ENCODE assay signal across 17 cellular contexts in genomic region chr4:77035153-77035552, GRCh38.
"Had no signal": no experiment of that assay in that cellular context is flagged by ENCODE, and none has a peak within 500 bp of the region (broad histone marks: within the 10 kb centered on the region; RNA-seq: fewer than 3 reads in every experiment).

No MANE protein-coding gene starts in this region.

- ATAC-seq: activated CD8-positive, alpha-beta memory T cell treated with anti-CD3 and anti-CD28 coated beads, Interleukin-2, amount 10 ng/mL, durations not matched to agents 7 days and 5 days; natural killer cell treated with Interleukin-12 subunit alpha and Interleukin-12 subunit beta and Interleukin-15 and Interleukin-18, amount 100 ng/mL, for 72 hours; stimulated activated naive CD8-positive, alpha-beta T cell treated with anti-CD3 and anti-CD28 coated beads, Interleukin-15, Interleukin-2, amounts not matched to agents 100 U/mL and 50 U/mL, for 24 hours; T-cell had no signal

- DNase-seq: activated CD4-positive, alpha-beta memory T cell treated with anti-CD3 and anti-CD28 coated beads, Interleukin-2, amount 10 ng/mL, durations not matched to agents 7 days and 5 days; activated CD4-positive, alpha-beta T cell treated with anti-CD3 and anti-CD28 coated beads for 48 hours; activated CD4-positive, CD25-positive, alpha-beta regulatory T cell; activated CD8-positive, alpha-beta memory T cell treated with anti-CD3 and anti-CD28 coated beads, Interleukin-2, amount 10 ng/mL, durations not matched to agents 7 days and 5 days; activated naive CD8-positive, alpha-beta T cell treated with anti-CD3 and anti-CD28 coated beads for 36 hours; anterior cingulate cortex; cortex of kidney; effector CD4-positive, alpha-beta T cell; immature natural killer cell; posterior cingulate gyrus; stimulated activated naive CD8-positive, alpha-beta T cell treated with anti-CD3 and anti-CD28 coated beads, Interleukin-15, Interleukin-2, amounts not matched to agents 100 U/mL and 50 U/mL, for 24 hours; substantia nigra; T-cell; T-helper 9 cell; tibial artery had no signal

- H3K36me3 ChIP-seq: neutrophil had no signal

- H3K9me3 ChIP-seq: neutrophil, tibial artery had no signal

- H3K27ac ChIP-seq: neutrophil had no signal

- H3K4me3 ChIP-seq: tibial artery had no signal

- H3K27me3 ChIP-seq: neutrophil, tibial artery had no signal
